Comparison of ENCODE assay signal across 8 cellular contexts in the genomic region with DNA sequence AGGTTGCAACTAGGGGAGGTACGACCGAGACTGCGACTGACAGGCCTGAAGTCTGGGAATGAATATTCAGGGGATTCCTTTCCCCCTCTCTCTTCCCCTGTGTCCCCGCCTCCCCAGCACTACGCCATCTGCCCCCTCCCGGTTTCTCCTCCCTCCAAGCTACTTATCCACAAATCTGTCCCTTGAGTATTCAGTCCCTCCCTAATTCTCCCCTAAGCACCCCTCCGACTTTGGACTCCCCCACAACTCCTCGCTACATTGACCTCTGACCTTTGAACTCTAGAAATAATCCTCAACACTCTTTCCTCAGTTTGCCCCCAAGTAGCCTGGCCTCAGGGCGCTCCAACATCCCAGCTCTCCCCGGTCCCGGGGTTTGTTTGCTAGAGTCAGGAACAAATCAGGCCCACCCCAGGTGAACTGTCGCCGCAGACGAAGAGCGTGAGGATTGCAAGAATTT. TPM values are rescaled to one million over a fixed set of nuclear protein-coding genes. Genes with fewer than 3 reads are reported as not detected.
DNase-seq lines count a peak whose midpoint lies in the region; ATAC-seq lines count a peak whose summit lies in the region.

No MANE protein-coding gene starts in this region.

- ATAC-seq in left ventricle myocardium superior (peak; percentile 72), HG02852 (IDR thresholded peaks at IDR 0.05; ENCODE audit: unreplicated experiment) (no peak), GM18517 (IDR thresholded peaks at IDR 0.05; ENCODE audit: unreplicated experiment) (no peak)

- no peaks in the 10 kb centered on the region for H3K27me3 ChIP-seq in adipocyte (replicated peaks; ENCODE audit: control insufficient read depth, insufficient read depth, low read length)

- H3K4me3 ChIP-seq in adipocyte (ENCODE audit: low read length): peak overlapping the region; percentile 97

- H3K4me1 ChIP-seq in adipocyte (ENCODE audit: control insufficient read depth, insufficient read depth, low read length): peaks cover 20% of the 10 kb centered on the region

- H3K9me3 ChIP-seq in adipocyte (ENCODE audit: control insufficient read depth, low read length): no peaks in the 10 kb centered on the region

- intact Hi-C loops in left ventricle myocardium superior (cut with micrococcal nuclease) (no loop called here), posterior vena cava (cut with DNase I) (no loop called here)

- DNase-seq in SIG-M5 treated with dmso at 0.1 percent for 504 hours (lab: John Stamatoyannopoulos, UW; ENCODE audit: unreplicated experiment) (peak; percentile 56), SIG-M5 (lab: John Stamatoyannopoulos, UW) (no peak), M059J (ENCODE audit: low read depth) (peak; percentile 26), adipocyte (ENCODE audit: low read depth) (peak; percentile 79), left ventricle myocardium superior (peak; percentile 69), posterior vena cava (ENCODE audit: low spot score) (peak; percentile 84)

- H3K36me3 ChIP-seq in adipocyte (ENCODE audit: control insufficient read depth, insufficient read depth, low read length, severe bottlenecking): peaks cover 26% of the 10 kb centered on the region

- H3K9ac ChIP-seq in adipocyte (ENCODE audit: low read length): peak overlapping the region; percentile 97

RNA-seq across cellular contexts. Expression of a gene that starts 0.4 kb away (rescaled TPM):
- 7.6 and 9.7 TPM in 2 replicates for total RNA-seq in M059J (2014; rRNA removed; shearing (Covaris generic))
- total RNA-seq in left ventricle myocardium superior (13.0 TPM), posterior vena cava (1 to 10 TPM; 6.6 to 7.0 TPM)

RNA-seq across cellular contexts. Expression of a gene that starts 0.6 kb away (rescaled TPM):
- 82.1 and 92.2 TPM in 2 replicates for total RNA-seq in M059J (2014; rRNA removed; shearing (Covaris generic))
- total RNA-seq in left ventricle myocardium superior (19.1 TPM), posterior vena cava (10 to 100 TPM; 26.5 to 27.0 TPM)

RNA-seq across cellular contexts. Expression of a gene that starts 8.9 kb away (rescaled TPM):
- total RNA-seq in M059J (2014; rRNA removed; shearing (Covaris generic)): not detected in 2 replicates
- total RNA-seq in left ventricle myocardium superior (1.4 TPM), posterior vena cava (1 to 10 TPM; 3.0 to 4.2 TPM)

RNA-seq across cellular contexts. Expression of a gene that starts 10.5 kb away (rescaled TPM):
- not detected in 2 replicates for total RNA-seq in M059J (2014; rRNA removed; shearing (Covaris generic))
- 0.62 TPM for total RNA-seq in left ventricle myocardium superior
- under 1 TPM in 1 of 2 donors, not detected in 1; 0.88 TPM for total RNA-seq in posterior vena cava

RNA-seq across cellular contexts. Expression of a gene that starts 18.9 kb away (rescaled TPM):
- total RNA-seq in M059J (2014; rRNA removed; shearing (Covaris generic)): 0.12 and 0.79 TPM in 2 replicates
- total RNA-seq in left ventricle myocardium superior (55.1 TPM), posterior vena cava (10 to 100 TPM in 1 of 2 donors, 1 to 10 TPM in 1; 6.9 to 10.1 TPM)
